1 cellular context compared by ENCODE assay signal in the genomic region with DNA sequence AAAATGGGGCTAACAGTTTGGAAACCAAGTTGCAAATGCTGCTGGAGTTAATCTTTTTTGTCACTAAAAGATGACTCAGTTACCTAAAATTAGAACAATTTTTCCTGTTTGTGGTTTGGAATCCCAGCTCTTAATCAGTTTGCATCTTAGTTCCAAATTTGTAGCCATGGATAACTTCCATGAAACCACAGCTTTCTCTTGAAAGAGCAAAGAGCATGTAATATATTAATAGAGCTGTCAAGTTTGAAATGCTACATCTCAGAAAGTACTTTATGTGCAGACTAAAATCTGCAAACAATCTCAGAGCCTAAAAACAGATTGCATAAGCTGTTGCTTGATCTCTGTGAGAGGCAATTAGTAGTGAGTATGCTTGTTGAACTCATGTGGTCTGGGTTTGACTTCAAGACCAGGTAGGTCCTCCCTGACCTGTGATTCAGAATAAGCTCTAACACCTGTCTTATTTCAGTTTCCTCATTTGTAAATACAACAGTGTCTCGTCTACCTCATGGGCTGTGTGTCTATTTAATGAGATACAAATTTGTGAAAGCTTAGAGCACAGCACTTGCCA.
TF ChIP-seq lines count a peak whose summit lies in the region.

No MANE protein-coding gene starts in this region.

TF ChIP-seq in HCT116, 20 proteins besides CTCF, POLR2A, EP300 and RAD21:
- TF ChIP-seq SP1 (IDR thresholded peaks at IDR 0.05; ENCODE audit: low read depth) (no peak), SIN3A (IDR thresholded peaks at IDR 0.05; ENCODE audit: low read depth) (no peak), CBX3 (IDR thresholded peaks at IDR 0.05; ENCODE audit: low read depth) (no peak), EZH2 (IDR thresholded peaks at IDR 0.05) (no peak), FOSL1 (IDR thresholded peaks at IDR 0.05; ENCODE audit: low read depth) (no peak), ATF3 (IDR thresholded peaks at IDR 0.05) (no peak), SRF (IDR thresholded peaks at IDR 0.05; ENCODE audit: low read depth) (no peak)
- TF ChIP-seq, protein P1, sequence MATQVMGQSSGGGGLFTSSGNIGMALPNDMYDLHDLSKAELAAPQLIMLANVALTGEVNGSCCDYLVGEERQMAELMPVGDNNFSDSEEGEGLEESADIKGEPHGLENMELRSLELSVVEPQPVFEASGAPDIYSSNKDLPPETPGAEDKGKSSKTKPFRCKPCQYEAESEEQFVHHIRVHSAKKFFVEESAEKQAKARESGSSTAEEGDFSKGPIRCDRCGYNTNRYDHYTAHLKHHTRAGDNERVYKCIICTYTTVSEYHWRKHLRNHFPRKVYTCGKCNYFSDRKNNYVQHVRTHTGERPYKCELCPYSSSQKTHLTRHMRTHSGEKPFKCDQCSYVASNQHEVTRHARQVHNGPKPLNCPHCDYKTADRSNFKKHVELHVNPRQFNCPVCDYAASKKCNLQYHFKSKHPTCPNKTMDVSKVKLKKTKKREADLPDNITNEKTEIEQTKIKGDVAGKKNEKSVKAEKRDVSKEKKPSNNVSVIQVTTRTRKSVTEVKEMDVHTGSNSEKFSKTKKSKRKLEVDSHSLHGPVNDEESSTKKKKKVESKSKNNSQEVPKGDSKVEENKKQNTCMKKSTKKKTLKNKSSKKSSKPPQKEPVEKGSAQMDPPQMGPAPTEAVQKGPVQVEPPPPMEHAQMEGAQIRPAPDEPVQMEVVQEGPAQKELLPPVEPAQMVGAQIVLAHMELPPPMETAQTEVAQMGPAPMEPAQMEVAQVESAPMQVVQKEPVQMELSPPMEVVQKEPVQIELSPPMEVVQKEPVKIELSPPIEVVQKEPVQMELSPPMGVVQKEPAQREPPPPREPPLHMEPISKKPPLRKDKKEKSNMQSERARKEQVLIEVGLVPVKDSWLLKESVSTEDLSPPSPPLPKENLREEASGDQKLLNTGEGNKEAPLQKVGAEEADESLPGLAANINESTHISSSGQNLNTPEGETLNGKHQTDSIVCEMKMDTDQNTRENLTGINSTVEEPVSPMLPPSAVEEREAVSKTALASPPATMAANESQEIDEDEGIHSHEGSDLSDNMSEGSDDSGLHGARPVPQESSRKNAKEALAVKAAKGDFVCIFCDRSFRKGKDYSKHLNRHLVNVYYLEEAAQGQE (IDR thresholded peaks at IDR 0.05; ENCODE audit: low read depth) = no peak
- TF ChIP-seq, protein P2, sequence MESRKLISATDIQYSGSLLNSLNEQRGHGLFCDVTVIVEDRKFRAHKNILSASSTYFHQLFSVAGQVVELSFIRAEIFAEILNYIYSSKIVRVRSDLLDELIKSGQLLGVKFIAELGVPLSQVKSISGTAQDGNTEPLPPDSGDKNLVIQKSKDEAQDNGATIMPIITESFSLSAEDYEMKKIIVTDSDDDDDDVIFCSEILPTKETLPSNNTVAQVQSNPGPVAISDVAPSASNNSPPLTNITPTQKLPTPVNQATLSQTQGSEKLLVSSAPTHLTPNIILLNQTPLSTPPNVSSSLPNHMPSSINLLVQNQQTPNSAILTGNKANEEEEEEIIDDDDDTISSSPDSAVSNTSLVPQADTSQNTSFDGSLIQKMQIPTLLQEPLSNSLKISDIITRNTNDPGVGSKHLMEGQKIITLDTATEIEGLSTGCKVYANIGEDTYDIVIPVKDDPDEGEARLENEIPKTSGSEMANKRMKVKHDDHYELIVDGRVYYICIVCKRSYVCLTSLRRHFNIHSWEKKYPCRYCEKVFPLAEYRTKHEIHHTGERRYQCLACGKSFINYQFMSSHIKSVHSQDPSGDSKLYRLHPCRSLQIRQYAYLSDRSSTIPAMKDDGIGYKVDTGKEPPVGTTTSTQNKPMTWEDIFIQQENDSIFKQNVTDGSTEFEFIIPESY (IDR thresholded peaks at IDR 0.05; ENCODE audit: extremely low read depth, insufficient replicate concordance, low read length) = no peak
